ENCODE assay signal across 8 cellular contexts in genomic region chr5:148383564-148384388, GRCh38. TPM values are rescaled to one million over a fixed set of nuclear protein-coding genes. Genes with fewer than 3 reads are reported as not detected.
A peak's percentile ranks its signal among the peaks of the same experiment; 100 is the strongest.
DNase-seq lines count a peak whose midpoint lies in the region; ATAC-seq and TF ChIP-seq lines count a peak whose summit lies in the region.

Gene FBXO38 (plus strand): TSS chr5:148383958. CDS start chr5:148394777, 10,819 bp downstream.

- peaks cover 5% of the 10 kb centered on the region for H3K36me3 ChIP-seq in upper lobe of right lung

- H3K27me3 Mint-ChIP-seq in T-helper 1 cell treated with Interleukin-12 subunit alpha and Interleukin-12 subunit beta and Interleukin-4 antibody, amounts not matched to agents 30 μg/mL and 1 μg/mL, for 36 hours (ENCODE audit: low read depth): no peaks in the 10 kb centered on the region

- H3K27ac ChIP-seq in upper lobe of right lung: peak within 1 kb of the TSS; percentile 92

- H3K4me3 Mint-ChIP-seq in T-helper 1 cell treated with Interleukin-12 subunit alpha and Interleukin-12 subunit beta and Interleukin-4 antibody, amounts not matched to agents 30 μg/mL and 1 μg/mL, for 36 hours: peak within 1 kb of the TSS; percentile 86

- H3K9me3 Mint-ChIP-seq in T-helper 1 cell treated with Interleukin-12 subunit alpha and Interleukin-12 subunit beta and Interleukin-4 antibody, amounts not matched to agents 30 μg/mL and 1 μg/mL, for 36 hours: peaks cover 11% of the 10 kb centered on the region

- ATAC-seq in HG02884 (IDR thresholded peaks at IDR 0.05; ENCODE audit: unreplicated experiment) (peak; percentile 97), left cardiac atrium (peak; percentile 99), upper lobe of right lung (peak; percentile 98)

- intact Hi-C loops in left cardiac atrium (cut with DNase I): no loop called here
- intact Hi-C loops in posterior vena cava (cut with DNase I): no loop called here
- intact Hi-C loops in upper lobe of right lung (cut with DNase I): no loop called here

- in situ Hi-C loops in GM13977 (cut with MboI; ENCODE audit: low pct_unique_long_range_greater_than_20kb, low sequenced_read_pairs, unreplicated experiment): no loop called here

- peak within 1 kb of the TSS; percentile 88 for H3K4me3 ChIP-seq in upper lobe of right lung

- H3K9me3 ChIP-seq in upper lobe of right lung: no peaks in the 10 kb centered on the region

- peak; percentile 9 for TF ChIP-seq CTCF in GM13977 (IDR thresholded peaks at IDR 0.05; ENCODE audit: extremely low read depth, insufficient read depth, missing control alignments)
- no peak for TF ChIP-seq CTCF in upper lobe of right lung (IDR thresholded peaks at IDR 0.05)

- H3K4me1 ChIP-seq in upper lobe of right lung: peaks cover 48% of the 10 kb centered on the region

- peak; percentile 89 for DNase-seq in GM13977 (ENCODE audit: low spot score)
- DNase-seq in NCI-H1694 (lab: John Stamatoyannopoulos, UW): peak; percentile 92
- peak; percentile 84 for DNase-seq in amniotic stem cell (lab: John Stamatoyannopoulos, UW)
- DNase-seq in left cardiac atrium: peak; percentile 97
- DNase-seq in posterior vena cava (ENCODE audit: low spot score): peak; percentile 99
- peak; percentile 98 for DNase-seq in upper lobe of right lung

- H3K27me3 ChIP-seq in upper lobe of right lung: no peaks in the 10 kb centered on the region

- peaks cover 46% of the 10 kb centered on the region for H3K4me1 Mint-ChIP-seq in T-helper 1 cell treated with Interleukin-12 subunit alpha and Interleukin-12 subunit beta and Interleukin-4 antibody, amounts not matched to agents 30 μg/mL and 1 μg/mL, for 36 hours (ENCODE audit: low read depth)

- H3K36me3 Mint-ChIP-seq in T-helper 1 cell treated with Interleukin-12 subunit alpha and Interleukin-12 subunit beta and Interleukin-4 antibody, amounts not matched to agents 30 μg/mL and 1 μg/mL, for 36 hours (ENCODE audit: low read depth): peaks cover 18% of the 10 kb centered on the region

- peak within 1 kb of the TSS; percentile 98 for H3K27ac Mint-ChIP-seq in T-helper 1 cell treated with Interleukin-12 subunit alpha and Interleukin-12 subunit beta and Interleukin-4 antibody, amounts not matched to agents 30 μg/mL and 1 μg/mL, for 36 hours

RNA-seq across cellular contexts. Expression of gene FBXO38, which starts in this region (rescaled TPM):
- total RNA-seq in left cardiac atrium: 10 to 100 TPM; 33.5 to 39.6 TPM
- 10 to 100 TPM; 39.4 to 39.6 TPM for total RNA-seq in posterior vena cava
- 67.1 TPM for total RNA-seq in upper lobe of right lung

Comparison
In these comparisons a context has a peak if more than half of its experiments do, and no peak if none do; other contexts are left out.
1. Peak in every context shown above with its lines: DNase-seq, ATAC-seq, H3K4me3 ChIP-seq and H3K27ac ChIP-seq.